In genomic region chr1:156618853-156619581, GRCh38 we compare ENCODE assay signal across 10 cellular contexts. TPM values are rescaled to one million over a fixed set of nuclear protein-coding genes. Genes with fewer than 3 reads are reported as not detected.
DNase-seq lines count a peak whose midpoint lies in the region; ATAC-seq and TF ChIP-seq lines count a peak whose summit lies in the region.
"Had no signal": no experiment of that assay in that cellular context is flagged by ENCODE, and none has a peak within 500 bp of the region (broad histone marks: within the 10 kb centered on the region; RNA-seq: fewer than 3 reads in every experiment).

Gene HAPLN2 (plus strand): TSS chr1:156619415. CDS start chr1:156623491, 4,076 bp downstream.

- H3K4me3 ChIP-seq in transverse colon = no peak within 1 kb of the TSS
- H3K4me3 ChIP-seq in uterus = no peak within 1 kb of the TSS
- H3K4me3 ChIP-seq: BLaER1 treated with 17β-estradiol and CSF1 and Interleukin-3, amounts not matched to agents 10 nM and 100 nM had no signal

- H3K27me3 ChIP-seq in transverse colon (peaks cover 64% of the 10 kb centered on the region), uterus (peaks cover 0 to 1% of the 10 kb centered on the region in 2 donors)

- no peaks in the 10 kb centered on the region for H3K36me3 ChIP-seq in transverse colon
- H3K36me3 ChIP-seq in uterus = no peaks in the 10 kb centered on the region
- H3K36me3 ChIP-seq: BLaER1 treated with 17β-estradiol and CSF1 and Interleukin-3, amounts not matched to agents 10 nM and 100 nM had no signal

- peaks cover 0 to 2% (median 0%) of the 10 kb centered on the region in 7 donors for H3K9me3 Mint-ChIP-seq in naive B cell

- H3K4me1 ChIP-seq in transverse colon (peaks cover 3 to 12% (median 7%) of the 10 kb centered on the region in 4 donors), uterus (no peaks in the 10 kb centered on the region)

- DNase-seq in NCI-H2081 (lab: John Stamatoyannopoulos, UW) (peak; percentile 41 to 59), NCI-H2081 treated with DMSO at 0.1 percent for 48 hours (lab: John Stamatoyannopoulos, UW) (no peak), NCI-H146 treated with DMSO at 0.1 percent for 48 hours (lab: John Stamatoyannopoulos, UW; ENCODE audit: unreplicated experiment) (peak; percentile 22), anterior cingulate cortex (lab: John Stamatoyannopoulos, UW) (peak in 36 of 58 donors; percentile 13 to 79 (median 48)), naive B cell (no peak), T1000 (lab: John Stamatoyannopoulos, UW) (no peak), transverse colon (no peak), uterus (no peak)

- 10% methylated on average over 5 to 7 of the region's 7 CpGs for WGBS in transverse colon (ENCODE audit: low coverage in 1 of 2), 2 donors

- no peaks in the 10 kb centered on the region for H3K36me3 Mint-ChIP-seq in naive B cell

- peak in 1 of 5 experiments; percentile 23 for TF ChIP-seq CTCF in transverse colon (IDR thresholded peaks at IDR 0.05)
- TF ChIP-seq CTCF in uterus (IDR thresholded peaks at IDR 0.05) = no peak

- TF ChIP-seq EP300 in transverse colon (IDR thresholded peaks at IDR 0.05; ENCODE audit: low read depth) = no peak

- in situ Hi-C loops in transverse colon (cut with MboI; ENCODE audit: low pct_ligation_motif_present in 1 of 4, low pct_unique_long_range_greater_than_20kb in 1 of 4, low sequenced_read_pairs in 3 of 4) = loop anchor here in 1 of 4 donors (25.0 kb wide), 1 partner anchor 232 kb away; no protein-coding TSS in a partner anchor

- H3K27ac Mint-ChIP-seq in naive B cell = no peak within 1 kb of the TSS

- H3K9me3 ChIP-seq in transverse colon (no peaks in the 10 kb centered on the region), uterus (no peaks in the 10 kb centered on the region)
- H3K9me3 ChIP-seq: BLaER1 treated with 17β-estradiol and CSF1 and Interleukin-3, amounts not matched to agents 10 nM and 100 nM had no signal

- intact Hi-C loops in transverse colon (cut with DNase I; ENCODE audit: low total_unique reads) (loop anchor here (10.0 kb wide), 1 partner anchor 224 kb away; no protein-coding TSS in a partner anchor), uterus (cut with DNase I; ENCODE audit: low total_unique reads) (no loop called here)

- peaks cover 4 to 12% (median 5%) of the 10 kb centered on the region in 3 donors for H3K4me1 Mint-ChIP-seq in naive B cell

- peaks cover 54 to 76% (median 67%) of the 10 kb centered on the region in 3 donors for H3K27me3 Mint-ChIP-seq in naive B cell

- TF ChIP-seq POLR2A in transverse colon (IDR thresholded peaks at IDR 0.05) (no peak), uterus (IDR thresholded peaks at IDR 0.05) (no peak)

- H3K4me3 Mint-ChIP-seq in naive B cell = no peak within 1 kb of the TSS

- ATAC-seq in naive B cell (ENCODE audit: low read depth in 2 of 2) = peak; percentile 33 to 40

- H3K27ac ChIP-seq in transverse colon = no peak within 1 kb of the TSS
- peak within 1 kb of the TSS in 1 of 2 donors; percentile 27 for H3K27ac ChIP-seq in uterus
- H3K27ac ChIP-seq: BLaER1 treated with 17β-estradiol and CSF1 and Interleukin-3, amounts not matched to agents 10 nM and 100 nM had no signal

RNA-seq across cellular contexts. Expression of gene HAPLN2, which starts in this region (rescaled TPM):
- not detected for polyA plus RNA-seq in naive B cell (ENCODE audit: low read depth in 6 of 6)
- total RNA-seq in transverse colon = 1 to 10 TPM in 1 of 4 donors, under 1 TPM in 1, not detected in 2; 0.55 to 1.9 TPM
- total RNA-seq in uterus = 1 to 10 TPM in 1 of 4 donors, under 1 TPM in 1, not detected in 2; 0.77 to 3.9 TPM
- total RNA-seq: myocyte had no signal

Comparison
In these comparisons a context has a peak if more than half of its experiments do, and no peak if none do; other contexts are left out.
1. DNase-seq: peak in NCI-H2081 (2 of 2), NCI-H146 treated with DMSO at 0.1 percent for 48 hours (single experiment) and anterior cingulate cortex (36 of 58); none in NCI-H2081 treated with DMSO at 0.1 percent for 48 hours (single experiment), naive B cell (single experiment), T1000 (single experiment), transverse colon (single experiment) and uterus (0 of 2).
2. Peak in ATAC-seq in naive B cell; RNA of the gene not detected or under 1 TPM.